10 cellular contexts compared by ENCODE assay signal in the genomic region with DNA sequence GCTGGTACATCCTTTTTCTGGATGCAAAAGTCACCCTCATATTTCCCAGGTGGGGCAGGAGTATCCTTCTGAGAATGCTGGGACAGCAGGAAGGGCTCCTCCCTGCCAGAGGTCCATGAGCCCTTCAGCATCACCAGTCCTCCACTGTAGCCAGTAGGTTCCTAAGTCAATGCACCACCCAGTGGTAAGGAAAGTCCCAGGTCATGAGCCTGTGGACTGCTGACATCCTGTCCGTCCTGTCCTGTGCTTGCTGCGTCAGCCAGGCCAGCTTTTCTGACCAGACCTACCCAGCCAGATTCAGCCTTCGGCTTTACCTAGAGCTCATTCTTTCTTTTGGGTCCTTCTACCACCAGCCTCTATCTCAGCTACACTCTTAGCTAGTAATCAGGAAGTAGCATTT. TPM values are rescaled to one million over a fixed set of nuclear protein-coding genes. Genes with fewer than 3 reads are reported as not detected.
DNase-seq lines count a peak whose midpoint lies in the region; ATAC-seq and TF ChIP-seq lines count a peak whose summit lies in the region.
"Had no signal": no experiment of that assay in that cellular context is flagged by ENCODE, and none has a peak within 500 bp of the region (broad histone marks: within the 10 kb centered on the region; RNA-seq: fewer than 3 reads in every experiment).

No MANE protein-coding gene starts in this region.

- H3K4me1 Mint-ChIP-seq in GM23338 (peaks cover 32% of the 10 kb centered on the region), progenitor cell of endocrine pancreas (ENCODE audit: low read depth) (peaks cover 7% of the 10 kb centered on the region)
- no peaks in the 10 kb centered on the region for H3K4me1 Mint-ChIP-seq in activated CD4-positive, alpha-beta T cell treated with anti-CD3 and anti-CD28 coated beads, Interleukin-2, amount 10 ng/mL, durations not matched to agents 24 days and 14 days

- H3K4me3 Mint-ChIP-seq in GM23338 (no peak overlapping the region), progenitor cell of endocrine pancreas (ENCODE audit: low read depth) (no peak overlapping the region)
- H3K4me3 Mint-ChIP-seq in activated CD4-positive, alpha-beta T cell treated with anti-CD3 and anti-CD28 coated beads, Interleukin-2, amount 10 ng/mL, durations not matched to agents 24 days and 14 days: no peak overlapping the region

- no peak overlapping the region for H3K27ac Mint-ChIP-seq in GM23338
- no peak overlapping the region for H3K27ac Mint-ChIP-seq in progenitor cell of endocrine pancreas
- no peak overlapping the region for H3K27ac Mint-ChIP-seq in activated CD4-positive, alpha-beta T cell treated with anti-CD3 and anti-CD28 coated beads, Interleukin-2, amount 10 ng/mL, durations not matched to agents 24 days and 14 days

- H3K79me2 ChIP-seq in GM23338 (replicated peaks; ENCODE audit: insufficient read depth): no peaks in the 10 kb centered on the region

- H3F3A ChIP-seq in GM23338 (replicated peaks; ENCODE audit: low read depth): 0 out of 2 replicates have a peak, but pooled peaks cover 2% of the 10 kb centered on the region

- H3K9me2 ChIP-seq in GM23338 (ENCODE audit: insufficient read depth): no peaks in the 10 kb centered on the region

- H3K36me3 ChIP-seq in GM23338 (ENCODE audit: insufficient read depth): no peaks in the 10 kb centered on the region

- H3K36me3 Mint-ChIP-seq in GM23338 (ENCODE audit: low read depth) (no peaks in the 10 kb centered on the region; the same call in 2 of the 3 replicates), progenitor cell of endocrine pancreas (ENCODE audit: insufficient read depth) (no peaks in the 10 kb centered on the region)
- H3K36me3 Mint-ChIP-seq in activated CD4-positive, alpha-beta T cell treated with anti-CD3 and anti-CD28 coated beads, Interleukin-2, amount 10 ng/mL, durations not matched to agents 24 days and 14 days (ENCODE audit: low read depth): no peaks in the 10 kb centered on the region

- ATAC-seq in GM23338: peak; percentile 69

- no peak overlapping the region for H3K27ac ChIP-seq in GM23338 (ENCODE audit: low read depth)

- TF ChIP-seq CTCF in GM23338 (conservative IDR thresholded peaks at IDR 0.05; ENCODE audit: low read depth in 2 of 2) (peak; percentile 27 to 66; a peak in 3 of 4 replicates), fibroblast of the aortic adventitia (IDR thresholded peaks at IDR 0.05; ENCODE audit: insufficient read depth, low read length) (peak; percentile 27), progenitor cell of endocrine pancreas (IDR thresholded peaks at IDR 0.05; ENCODE audit: unreplicated experiment) (peak; percentile 16)

- H3K27me3 Mint-ChIP-seq in GM23338 (ENCODE audit: insufficient read depth, low read depth, poor library complexity): peaks cover 8% of the 10 kb centered on the region
- peaks cover 7% of the 10 kb centered on the region for H3K27me3 Mint-ChIP-seq in progenitor cell of endocrine pancreas
- H3K27me3 Mint-ChIP-seq in activated CD4-positive, alpha-beta T cell treated with anti-CD3 and anti-CD28 coated beads, Interleukin-2, amount 10 ng/mL, durations not matched to agents 24 days and 14 days: no peaks in the 10 kb centered on the region

- no peak overlapping the region for H3K4me2 ChIP-seq in GM23338

- no peak overlapping the region for H3K4me3 ChIP-seq in GM23338
- no peak overlapping the region for H3K4me3 ChIP-seq in fibroblast of the aortic adventitia (ENCODE audit: low read depth, low read length)

- no peaks in the 10 kb centered on the region for H3K27me3 ChIP-seq in GM23338 (ENCODE audit: insufficient read depth)

- H2AFZ ChIP-seq in GM23338: no peak overlapping the region

- H3K9me3 Mint-ChIP-seq in GM23338 (no peaks in the 10 kb centered on the region; the same call in 2 of the 3 replicates), progenitor cell of endocrine pancreas (ENCODE audit: low read depth) (no peaks in the 10 kb centered on the region)
- no peaks in the 10 kb centered on the region for H3K9me3 Mint-ChIP-seq in activated CD4-positive, alpha-beta T cell treated with anti-CD3 and anti-CD28 coated beads, Interleukin-2, amount 10 ng/mL, durations not matched to agents 24 days and 14 days

- DNase-seq in GM23338 (ENCODE audit: low spot score) (peak; percentile 59), RKO (ENCODE audit: low spot score) (peak; percentile 51), fibroblast of the aortic adventitia (ENCODE audit: low read depth) (peak; percentile 22), progenitor cell of endocrine pancreas (ENCODE audit: low spot score, unreplicated experiment) (no peak), NCI-H345 treated with DMSO at 0.1 percent for 48 hours (lab: John Stamatoyannopoulos, UW; ENCODE audit: unreplicated experiment) (no peak), NCI-H1092 (lab: John Stamatoyannopoulos, UW) (no peak)
- DNase-seq in activated CD4-positive, alpha-beta T cell treated with anti-CD3 and anti-CD28 coated beads, Interleukin-2, amount 50 U/mL, for 48 hours: no peak
- DNase-seq in activated CD4-positive, alpha-beta T cell treated with anti-CD3 and anti-CD28 coated beads, Interleukin-2, amount 10 ng/mL, durations not matched to agents 24 days and 14 days: no peak
- DNase-seq: activated T-cell treated with anti-CD3 and anti-CD28 coated beads, Interleukin-2, amount 50 U/mL, for 1 hour; foreskin melanocyte had no signal

- H4K20me1 ChIP-seq in GM23338 (replicated peaks; ENCODE audit: insufficient read depth): no peaks in the 10 kb centered on the region

- H3K4me1 ChIP-seq in GM23338 (ENCODE audit: insufficient read depth): peaks cover 24% of the 10 kb centered on the region

- intact Hi-C loops in activated CD4-positive, alpha-beta T cell treated with anti-CD3 and anti-CD28 coated beads, Interleukin-2, amount 10 ng/mL, durations not matched to agents 24 days and 14 days (cut with micrococcal nuclease): no loop called here

TF ChIP-seq in GM23338, 12 proteins besides CTCF, POLR2A, EP300 and RAD21:
- no peak for TF ChIP-seq POLR2AphosphoS5 (IDR thresholded peaks at IDR 0.05; ENCODE audit: low read depth)
- TF ChIP-seq STAT1 (IDR thresholded peaks at IDR 0.05; ENCODE audit: unreplicated experiment): no peak
- TF ChIP-seq JUNB (IDR thresholded peaks at IDR 0.05; ENCODE audit: unreplicated experiment): no peak
- no peak for TF ChIP-seq NANOG (IDR thresholded peaks at IDR 0.05; ENCODE audit: borderline replicate concordance)

RNA-seq across cellular contexts. Expression of gene ACTN1, which starts 23.0 kb away (rescaled TPM):
- 257 and 280 TPM in 2 replicates for total RNA-seq in GM23338 (2014; rRNA removed; shearing (Covaris generic))
- 121 and 129 TPM in 2 replicates for polyA plus RNA-seq in GM23338 (2016; fragmentation: Nextera tagmentation; extraction: Ambion mirVana)
- total RNA-seq in fibroblast of the aortic adventitia (ENCODE audit: low replicate concordance): 94.0 and 114 TPM in 2 replicates
- 92.6 and 105 TPM in 2 replicates for total RNA-seq in progenitor cell of endocrine pancreas
- total RNA-seq in activated CD4-positive, alpha-beta T cell treated with anti-CD3 and anti-CD28 coated beads, Interleukin-2, amount 10 ng/mL, durations not matched to agents 24 days and 14 days: 44.9 and 52.6 TPM in 2 replicates

Comparison
In these comparisons a context has a peak if more than half of its experiments do, and no peak if none do; other contexts are left out.
1. DNase-seq: peak in GM23338 (single experiment), RKO (single experiment) and fibroblast of the aortic adventitia (single experiment); none in progenitor cell of endocrine pancreas (single experiment), activated CD4-positive, alpha-beta T cell treated with anti-CD3 and anti-CD28 coated beads, Interleukin-2, amount 50 U/mL, for 48 hours (0 of 2), NCI-H345 treated with DMSO at 0.1 percent for 48 hours (single experiment), NCI-H1092 (single experiment) and activated CD4-positive, alpha-beta T cell treated with anti-CD3 and anti-CD28 coated beads, Interleukin-2, amount 10 ng/mL, durations not matched to agents 24 days and 14 days (single experiment).
2. Peak in every context shown above with its lines, with median percentiles within 50 percentile points of each other: CTCF ChIP-seq.